In the genomic region with DNA sequence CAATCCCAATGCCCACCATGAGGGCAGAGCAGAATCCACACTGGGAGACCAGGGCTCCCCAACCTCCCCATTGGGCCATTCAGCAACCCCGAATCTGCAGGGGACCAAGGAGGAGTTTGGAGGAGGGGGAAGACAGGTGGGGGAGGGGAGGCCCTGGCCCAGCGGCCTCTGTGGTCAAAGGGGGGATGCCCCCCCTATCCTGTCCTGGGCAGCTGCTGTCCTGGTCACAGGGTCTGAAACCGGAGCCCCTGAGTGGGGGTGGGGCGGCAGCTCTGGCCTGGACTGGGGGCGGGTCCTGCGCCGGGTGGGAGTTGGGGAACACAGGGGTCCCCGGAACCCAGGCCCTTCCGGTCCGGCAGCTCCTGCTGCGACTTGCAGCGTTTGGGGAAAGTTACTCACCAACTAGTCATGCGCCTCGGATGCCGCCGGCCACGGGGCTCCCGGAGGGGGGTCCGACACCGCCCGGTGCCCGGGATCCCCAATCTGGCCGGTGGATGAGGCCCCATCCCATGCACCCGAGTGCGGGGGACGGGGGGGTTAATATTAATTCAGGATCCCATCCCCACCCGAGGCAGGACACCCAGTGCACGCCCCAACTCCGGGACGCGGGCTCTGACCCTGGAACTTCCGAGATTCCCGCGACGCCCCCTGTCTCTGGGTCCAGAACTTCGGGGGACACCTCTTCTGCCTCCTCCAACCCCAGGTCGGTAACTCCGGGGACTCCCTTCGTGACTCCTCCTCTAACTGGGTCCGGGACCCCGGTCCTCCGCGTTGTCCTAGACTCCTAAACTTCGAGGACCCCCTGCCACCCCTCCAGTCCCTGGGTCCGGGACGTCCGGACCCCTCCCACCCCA, we compare ENCODE assay signal across 8 cellular contexts. TPM values are rescaled to one million over a fixed set of nuclear protein-coding genes. Genes with fewer than 3 reads are reported as not detected.
DNase-seq lines count a peak whose midpoint lies in the region; TF ChIP-seq lines count a peak whose summit lies in the region.

No MANE protein-coding gene starts in this region.

- no peaks in the 10 kb centered on the region for H3K27me3 ChIP-seq in GM23248 (replicated peaks; ENCODE audit: insufficient read depth)
- no peaks in the 10 kb centered on the region for H3K27me3 ChIP-seq in SJCRH30
- H3K27me3 ChIP-seq in transverse colon: peaks cover 21% of the 10 kb centered on the region

- H3K4me2 ChIP-seq in GM23248 (ENCODE audit: unreplicated experiment): peak overlapping the region; percentile 91

- H2AFZ ChIP-seq in GM23248: peak overlapping the region; percentile 80

- H3K4me1 ChIP-seq in GM23248 (ENCODE audit: insufficient read depth): peaks cover 9% of the 10 kb centered on the region; the same call in 1 of the 2 replicates
- H3K4me1 ChIP-seq in SJCRH30: peaks cover 2% of the 10 kb centered on the region; the same call in 1 of the 2 replicates
- H3K4me1 ChIP-seq in transverse colon: peaks cover 0 to 20% (median 11%) of the 10 kb centered on the region in 4 donors

- no peak for TF ChIP-seq EP300 in transverse colon (IDR thresholded peaks at IDR 0.05; ENCODE audit: low read depth)

- in situ Hi-C loops in GM23248 (cut with MboI) (no loop called here), transverse colon (cut with MboI; ENCODE audit: low pct_ligation_motif_present in 1 of 4, low pct_unique_long_range_greater_than_20kb in 1 of 4, low sequenced_read_pairs in 3 of 4) (no loop called here)

- intact Hi-C loops in transverse colon (cut with DNase I; ENCODE audit: low total_unique reads): no loop called here

- H3K4me3 ChIP-seq in GM23248 (peak overlapping the region; percentile 93), SJCRH30 (peak overlapping the region; percentile 78), epithelial cell of esophagus (ENCODE audit: low read length) (peak overlapping the region; percentile 90), transverse colon (peak overlapping the region; percentile 48 to 84 (median 72))

- H3K27ac ChIP-seq in GM23248 (peak overlapping the region; percentile 61), SJCRH30 (peak overlapping the region; percentile 44), transverse colon (peak overlapping the region; percentile 41 to 73 (median 58))

- TF ChIP-seq POLR2A in transverse colon (IDR thresholded peaks at IDR 0.05): no peak

- H3F3A ChIP-seq in GM23248 (ENCODE audit: insufficient read depth): no peaks in the 10 kb centered on the region

- TF ChIP-seq CTCF in epithelial cell of esophagus (IDR thresholded peaks at IDR 0.05; ENCODE audit: insufficient read depth, low read depth, low read length, missing control alignments): no peak
- TF ChIP-seq CTCF in transverse colon (IDR thresholded peaks at IDR 0.05): no peak

- H3K36me3 ChIP-seq in GM23248 (ENCODE audit: low read depth): peaks cover 19% of the 10 kb centered on the region; the same call in 1 of the 2 replicates
- H3K36me3 ChIP-seq in SJCRH30: peaks cover 11% of the 10 kb centered on the region; the same call in 1 of the 2 replicates
- H3K36me3 ChIP-seq in transverse colon: no peaks in the 10 kb centered on the region

- H3K79me2 ChIP-seq in GM23248 (ENCODE audit: insufficient read depth): peaks cover 43% of the 10 kb centered on the region

- H3K9me3 ChIP-seq in GM23248 (ENCODE audit: low read depth) (no peaks in the 10 kb centered on the region), SJCRH30 (replicated peaks) (no peaks in the 10 kb centered on the region), transverse colon (no peaks in the 10 kb centered on the region)

- H4K20me1 ChIP-seq in GM23248 (ENCODE audit: insufficient read depth): no peaks in the 10 kb centered on the region

- peak overlapping the region; percentile 92 for H3K9ac ChIP-seq in GM23248

- WGBS in GM23248 (ENCODE audit: low coverage in 1 of 2, low lambda C conversion rate in 2 of 2, missing lambda C conversion rate in 2 of 2), 2 experiments: 2 to 3% methylated on average over 28 to 43 of the region's 47 CpGs
- 2% methylated on average over 44 of the region's 47 CpGs; no CpG with 5 or more reads in 1 of the 2 donors for WGBS in transverse colon (ENCODE audit: low coverage in 1 of 2), 2 donors

- no peaks in the 10 kb centered on the region for H3K9me2 ChIP-seq in GM23248 (ENCODE audit: insufficient read depth)

- DNase-seq in GM23248: peak; percentile 84
- DNase-seq in SJCRH30: peak; percentile 88 to 91
- peak; percentile 71 for DNase-seq in epithelial cell of esophagus (ENCODE audit: low read depth)
- DNase-seq in midbrain (lab: John Stamatoyannopoulos, UW): peak; percentile 48
- peak; percentile 60 for DNase-seq in transverse colon
- no peak for DNase-seq in NK-92 treated with Interleukin-12 subunit alpha and Interleukin-12 subunit beta, amount 100 ng/mL, for 24 hours (lab: John Stamatoyannopoulos, UW)
- no peak for DNase-seq in effector CD4-positive, alpha-beta T cell
- DNase-seq in cerebellum (ENCODE audit: low spot score): no peak

RNA-seq across cellular contexts. Expression of a gene that starts 0.9 kb away (rescaled TPM):
- total RNA-seq in GM23248 (2014; rRNA removed; shearing (Covaris generic)): 107 and 134 TPM in 2 replicates
- polyA plus RNA-seq in GM23248 (2016; fragmentation: Nextera tagmentation; extraction: Ambion mirVana): 64.6 and 65.1 TPM in 2 replicates
- total RNA-seq in SJCRH30 (2014; rRNA removed; shearing (Covaris generic)): 23.9 and 28.1 TPM in 2 replicates
- total RNA-seq in transverse colon (10 to 100 TPM in 3 of 4 donors, 1 to 10 TPM in 1; 8.1 to 82.0 (median 12.7) TPM), cerebellum (20.7 TPM)

RNA-seq across cellular contexts. Expression of a gene that starts 20.6 kb away (rescaled TPM):
- total RNA-seq in GM23248 (2014; rRNA removed; shearing (Covaris generic)): 71.6 and 76.0 TPM in 2 replicates
- polyA plus RNA-seq in GM23248 (2016; fragmentation: Nextera tagmentation; extraction: Ambion mirVana): 53.4 and 56.5 TPM in 2 replicates
- total RNA-seq in SJCRH30 (2014; rRNA removed; shearing (Covaris generic)): 41.8 and 42.9 TPM in 2 replicates
- 10 to 100 TPM; 42.1 to 90.8 (median 50.4) TPM for total RNA-seq in transverse colon
- total RNA-seq in cerebellum: 32.2 TPM

RNA-seq across cellular contexts. Expression of a gene that starts 21.0 kb away (rescaled TPM):
- 347 and 359 TPM in 2 replicates for total RNA-seq in GM23248 (2014; rRNA removed; shearing (Covaris generic))
- polyA plus RNA-seq in GM23248 (2016; fragmentation: Nextera tagmentation; extraction: Ambion mirVana): 322 and 330 TPM in 2 replicates
- total RNA-seq in SJCRH30 (2014; rRNA removed; shearing (Covaris generic)): 120 and 134 TPM in 2 replicates
- total RNA-seq in transverse colon (100 to 1,000 TPM; 144 to 268 (median 179) TPM), cerebellum (58.3 TPM)

RNA-seq across cellular contexts. Expression of a gene that starts 44.2 kb away (rescaled TPM):
- 0.25 and 0.54 TPM in 2 replicates for total RNA-seq in GM23248 (2014; rRNA removed; shearing (Covaris generic))
- 0.38 and 0.54 TPM in 2 replicates for polyA plus RNA-seq in GM23248 (2016; fragmentation: Nextera tagmentation; extraction: Ambion mirVana)
- total RNA-seq in SJCRH30 (2014; rRNA removed; shearing (Covaris generic)): 6.1 TPM in 2 replicates
- total RNA-seq in transverse colon: not detected
- total RNA-seq in cerebellum: 19.1 TPM

Comparison
In these comparisons a context has a peak if more than half of its experiments do, and no peak if none do; other contexts are left out.
1. DNase-seq: peak in GM23248 (single experiment), SJCRH30 (2 of 2), epithelial cell of esophagus (single experiment), midbrain (single experiment) and transverse colon (single experiment); none in NK-92 treated with Interleukin-12 subunit alpha and Interleukin-12 subunit beta, amount 100 ng/mL, for 24 hours (single experiment), effector CD4-positive, alpha-beta T cell (single experiment) and cerebellum (single experiment).
2. Peak in every context shown above with its lines, with median percentiles within 50 percentile points of each other: H3K27ac ChIP-seq and H3K4me3 ChIP-seq.